In genomic region chr10:119559511-119559910, GRCh38 we compare ENCODE assay signal across 1 cellular context. TPM values are rescaled to one million over a fixed set of nuclear protein-coding genes. Genes with fewer than 3 reads are reported as not detected.
"Had no signal": no experiment of that assay in that cellular context is flagged by ENCODE, and none has a peak within 500 bp of the region (broad histone marks: within the 10 kb centered on the region; RNA-seq: fewer than 3 reads in every experiment).

No MANE protein-coding gene starts in this region.

RNA-seq across cellular contexts. Expression of gene RGS10, which starts 17.0 kb away (rescaled TPM):
- total RNA-seq: SJCRH30 had no signal
